Comparison of ENCODE assay signal across 1 cellular context in the genomic region with DNA sequence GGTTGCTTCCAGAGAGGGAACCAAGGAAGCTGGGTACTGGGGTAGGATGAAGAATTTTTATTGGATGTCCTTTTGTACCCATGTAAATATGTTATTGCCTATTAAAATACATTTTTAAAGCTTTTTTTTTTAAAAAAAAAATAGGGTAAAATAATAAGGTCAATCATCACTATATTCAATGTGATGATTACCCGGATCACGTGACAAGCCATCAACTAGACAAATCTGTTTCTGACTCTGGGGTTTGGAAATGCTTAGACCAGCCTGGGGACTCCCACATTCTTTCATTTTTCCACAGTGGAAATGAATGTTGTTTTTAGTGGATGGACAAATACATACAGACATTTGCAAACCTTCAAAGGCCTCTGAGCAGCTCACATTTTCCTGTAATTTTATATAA.
A peak's percentile ranks its signal among the peaks of the same experiment; 100 is the strongest.
TF ChIP-seq lines count a peak whose summit lies in the region.

No MANE protein-coding gene starts in this region.

TF ChIP-seq in HepG2, 621 proteins besides CTCF, POLR2A, EP300 and RAD21 (continued from another document):
- TF ChIP-seq, protein P1, sequence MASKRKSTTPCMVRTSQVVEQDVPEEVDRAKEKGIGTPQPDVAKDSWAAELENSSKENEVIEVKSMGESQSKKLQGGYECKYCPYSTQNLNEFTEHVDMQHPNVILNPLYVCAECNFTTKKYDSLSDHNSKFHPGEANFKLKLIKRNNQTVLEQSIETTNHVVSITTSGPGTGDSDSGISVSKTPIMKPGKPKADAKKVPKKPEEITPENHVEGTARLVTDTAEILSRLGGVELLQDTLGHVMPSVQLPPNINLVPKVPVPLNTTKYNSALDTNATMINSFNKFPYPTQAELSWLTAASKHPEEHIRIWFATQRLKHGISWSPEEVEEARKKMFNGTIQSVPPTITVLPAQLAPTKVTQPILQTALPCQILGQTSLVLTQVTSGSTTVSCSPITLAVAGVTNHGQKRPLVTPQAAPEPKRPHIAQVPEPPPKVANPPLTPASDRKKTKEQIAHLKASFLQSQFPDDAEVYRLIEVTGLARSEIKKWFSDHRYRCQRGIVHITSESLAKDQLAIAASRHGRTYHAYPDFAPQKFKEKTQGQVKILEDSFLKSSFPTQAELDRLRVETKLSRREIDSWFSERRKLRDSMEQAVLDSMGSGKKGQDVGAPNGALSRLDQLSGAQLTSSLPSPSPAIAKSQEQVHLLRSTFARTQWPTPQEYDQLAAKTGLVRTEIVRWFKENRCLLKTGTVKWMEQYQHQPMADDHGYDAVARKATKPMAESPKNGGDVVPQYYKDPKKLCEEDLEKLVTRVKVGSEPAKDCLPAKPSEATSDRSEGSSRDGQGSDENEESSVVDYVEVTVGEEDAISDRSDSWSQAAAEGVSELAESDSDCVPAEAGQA (IDR thresholded peaks at IDR 0.05; ENCODE audit: low read depth), result no peak
- TF ChIP-seq, protein P1 (CRISPR knock-in tag; IDR thresholded peaks at IDR 0.05; ENCODE audit: borderline replicate concordance), result no peak
- TF ChIP-seq, protein P2, sequence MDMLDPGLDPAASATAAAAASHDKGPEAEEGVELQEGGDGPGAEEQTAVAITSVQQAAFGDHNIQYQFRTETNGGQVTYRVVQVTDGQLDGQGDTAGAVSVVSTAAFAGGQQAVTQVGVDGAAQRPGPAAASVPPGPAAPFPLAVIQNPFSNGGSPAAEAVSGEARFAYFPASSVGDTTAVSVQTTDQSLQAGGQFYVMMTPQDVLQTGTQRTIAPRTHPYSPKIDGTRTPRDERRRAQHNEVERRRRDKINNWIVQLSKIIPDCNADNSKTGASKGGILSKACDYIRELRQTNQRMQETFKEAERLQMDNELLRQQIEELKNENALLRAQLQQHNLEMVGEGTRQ (IDR thresholded peaks at IDR 0.05; ENCODE audit: low read depth, low read length), result peak; percentile 43
- TF ChIP-seq, protein P2 (CRISPR knock-in tag; IDR thresholded peaks at IDR 0.05; ENCODE audit: borderline replicate concordance), result no peak
